Comparison of ENCODE assay signal across 13 cellular contexts in the genomic region with DNA sequence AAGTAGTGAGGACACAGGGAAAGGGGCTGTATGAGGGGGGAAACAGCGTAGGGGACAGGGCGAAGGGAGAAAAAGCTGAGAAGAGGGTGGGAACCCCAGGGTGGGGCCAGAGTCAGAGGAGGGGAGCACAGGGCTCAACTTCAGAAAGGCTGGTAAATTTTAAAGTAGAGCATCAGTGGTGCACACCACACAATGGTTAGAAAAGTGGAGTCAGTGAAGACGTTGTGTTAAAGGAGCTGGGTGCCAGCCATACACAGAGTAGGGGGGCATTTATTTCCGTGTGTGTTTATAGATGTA. TPM values are rescaled to one million over a fixed set of nuclear protein-coding genes. Genes with fewer than 3 reads are reported as not detected.
DNase-seq lines count a peak whose midpoint lies in the region; ATAC-seq and TF ChIP-seq lines count a peak whose summit lies in the region.
"Had no signal": no experiment of that assay in that cellular context is flagged by ENCODE, and none has a peak within 500 bp of the region (broad histone marks: within the 10 kb centered on the region; RNA-seq: fewer than 3 reads in every experiment).

No MANE protein-coding gene starts in this region.

- H3K27me3 ChIP-seq in left ventricle myocardium inferior (ENCODE audit: low read depth) (peaks cover 29% of the 10 kb centered on the region), colonic mucosa (peaks cover 5% of the 10 kb centered on the region), gastrocnemius medialis (peaks cover 45 to 49% (median 46%) of the 10 kb centered on the region in 3 donors)

- H3K4me1 ChIP-seq in left ventricle myocardium inferior (peaks cover 57% of the 10 kb centered on the region), colonic mucosa (peaks cover 18% of the 10 kb centered on the region), gastrocnemius medialis (peaks cover 15 to 25% of the 10 kb centered on the region in 2 donors)

- TF ChIP-seq POLR2A in gastrocnemius medialis (IDR thresholded peaks at IDR 0.05), result no peak

- H3K9me3 Mint-ChIP-seq in naive B cell, result no peaks in the 10 kb centered on the region
- H3K9me3 Mint-ChIP-seq in type B pancreatic cell, result no peaks in the 10 kb centered on the region

- H3K4me1 Mint-ChIP-seq in naive B cell, result peaks cover 19 to 31% (median 30%) of the 10 kb centered on the region in 3 donors
- peaks cover 10% of the 10 kb centered on the region for H3K4me1 Mint-ChIP-seq in type B pancreatic cell (ENCODE audit: unreplicated experiment)

- H3K36me3 ChIP-seq in left ventricle myocardium inferior (no peaks in the 10 kb centered on the region), colonic mucosa (no peaks in the 10 kb centered on the region), gastrocnemius medialis (no peaks in the 10 kb centered on the region)

- H3K4me3 Mint-ChIP-seq in naive B cell, result peak overlapping the region in 7 of 8 donors; percentile 42 to 77 (median 64)
- peak overlapping the region; percentile 85 for H3K4me3 Mint-ChIP-seq in type B pancreatic cell

- TF ChIP-seq CTCF in left ventricle myocardium inferior (IDR thresholded peaks at IDR 0.05; ENCODE audit: borderline replicate concordance), result no peak
- TF ChIP-seq CTCF in colonic mucosa (IDR thresholded peaks at IDR 0.05), result no peak
- no peak for TF ChIP-seq CTCF in type B pancreatic cell (conservative IDR thresholded peaks at IDR 0.05)
- TF ChIP-seq CTCF in gastrocnemius medialis (IDR thresholded peaks at IDR 0.05 in 4 of 5, conservative IDR thresholded peaks at IDR 0.05 in 1 of 5), result no peak

- H3K9me3 ChIP-seq in left ventricle myocardium inferior (replicated peaks) (no peaks in the 10 kb centered on the region), colonic mucosa (no peaks in the 10 kb centered on the region), gastrocnemius medialis (no peaks in the 10 kb centered on the region)

- H3K9ac ChIP-seq in colonic mucosa (ENCODE audit: low read depth in 2 of 2, low read length in 2 of 2), result peak overlapping the region; percentile 50 to 92

- in situ Hi-C loops in gastrocnemius medialis (cut with MboI; ENCODE audit: low sequenced_read_pairs in 4 of 4), result no loop called here

- H3K4me3 ChIP-seq in left ventricle myocardium inferior (peak overlapping the region; percentile 81), colonic mucosa (no peak overlapping the region), gastrocnemius medialis (no peak overlapping the region)

- DNase-seq in left ventricle myocardium inferior, result no peak
- DNase-seq in cardiac septum (ENCODE audit: low spot score), result no peak
- DNase-seq in colonic mucosa, result no peak
- no peak for DNase-seq in naive B cell
- no peak for DNase-seq in type B pancreatic cell (ENCODE audit: extremely low spot score, unreplicated experiment)
- no peak for DNase-seq in gastrocnemius medialis
- DNase-seq in posterior vena cava (ENCODE audit: low spot score), result no peak
- DNase-seq in left lobe of liver (ENCODE audit: low spot score), result no peak
- DNase-seq: activated effector memory CD4-positive, alpha-beta T cell treated with anti-CD3 and anti-CD28 coated beads, Interleukin-2, amount 50 U/mL, for 16 hours; effector CD8-positive, alpha-beta T cell; GF-D8; NCI-H446 treated with DMSO at 0.1 percent for 48 hours; substantia nigra had no signal

- H3K27ac Mint-ChIP-seq in naive B cell (peak overlapping the region in 2 of 6 donors; percentile 22 to 25), type B pancreatic cell (peak overlapping the region; percentile 33)

- H3K27me3 Mint-ChIP-seq in naive B cell (peaks cover 46 to 84% (median 60%) of the 10 kb centered on the region in 3 donors), type B pancreatic cell (peaks cover 77% of the 10 kb centered on the region)

- H3K27ac ChIP-seq in left ventricle myocardium inferior (replicated peaks) (no peak overlapping the region), colonic mucosa (no peak overlapping the region), gastrocnemius medialis (no peak overlapping the region)

- intact Hi-C loops in left ventricle myocardium inferior (cut with micrococcal nuclease) (no loop called here), cardiac septum (cut with DNase I) (loop anchor here (5.0 kb wide), 1 partner anchor 243 kb away; a partner anchor contains a TSS), colonic mucosa (cut with DNase I) (loop anchor here (10.0 kb wide), 1 partner anchor 325 kb away; no protein-coding TSS in a partner anchor), gastrocnemius medialis (cut with DNase I; ENCODE audit: low total_unique reads) (no loop called here), posterior vena cava (cut with DNase I) (loop anchor here (10.0 kb wide), 2 partner anchors 185 to 245 kb away; a partner anchor contains a TSS)

- H3K36me3 Mint-ChIP-seq in naive B cell (no peaks in the 10 kb centered on the region), type B pancreatic cell (no peaks in the 10 kb centered on the region)

- no peak for ATAC-seq in naive B cell (ENCODE audit: low read depth in 2 of 2)
- ATAC-seq in gastrocnemius medialis, result no peak
- ATAC-seq in left lobe of liver, result no peak

RNA-seq across cellular contexts. Expression of a gene that starts 3.0 kb away (rescaled TPM):
- total RNA-seq in left ventricle myocardium inferior (2.4 TPM), cardiac septum (1.8 TPM), colonic mucosa (10 to 100 TPM in 1 of 2 donors, 1 to 10 TPM in 1; 7.8 to 25.5 TPM), type B pancreatic cell (ENCODE audit: low replicate concordance) (9.9 and 11.3 TPM in 2 replicates), gastrocnemius medialis (1 to 10 TPM; 1.0 to 5.1 (median 1.9) TPM), posterior vena cava (1 to 10 TPM; 7.5 to 9.3 TPM), left lobe of liver (2.1 TPM)
- polyA plus RNA-seq in naive B cell (ENCODE audit: low read depth in 6 of 6), result 1 to 10 TPM in 5 of 6 donors, under 1 TPM in 1; 0.92 to 3.6 (median 2.7) TPM

RNA-seq across cellular contexts. Expression of a gene that starts 21.7 kb away (rescaled TPM):
- total RNA-seq in left ventricle myocardium inferior (1,257 TPM), cardiac septum (804 TPM), colonic mucosa (100 to 1,000 TPM; 563 to 623 TPM), type B pancreatic cell (ENCODE audit: low replicate concordance) (248 and 307 TPM in 2 replicates), gastrocnemius medialis (100 to 1,000 TPM; 425 to 558 (median 512) TPM), posterior vena cava (100 to 1,000 TPM in 1 of 2 donors, 10 to 100 TPM in 1; 90.6 to 101 TPM), left lobe of liver (134 TPM)
- 100 to 1,000 TPM; 250 to 322 (median 270) TPM for polyA plus RNA-seq in naive B cell (ENCODE audit: low read depth in 6 of 6)

RNA-seq across cellular contexts. Expression of a gene that starts 35.8 kb away (rescaled TPM):
- 3.0 TPM for total RNA-seq in left ventricle myocardium inferior
- 3.6 TPM for total RNA-seq in cardiac septum
- total RNA-seq in colonic mucosa, result 10 to 100 TPM in 1 of 2 donors, 1 to 10 TPM in 1; 4.9 to 24.9 TPM
- polyA plus RNA-seq in naive B cell (ENCODE audit: low read depth in 6 of 6), result not detected
- 38.1 and 41.8 TPM in 2 replicates for total RNA-seq in type B pancreatic cell (ENCODE audit: low replicate concordance)
- total RNA-seq in gastrocnemius medialis, result under 1 TPM in 1 of 4 donors, not detected in 3; 0.47 TPM
- total RNA-seq in posterior vena cava, result 1 to 10 TPM; 2.4 to 2.9 TPM
- total RNA-seq in left lobe of liver, result 0.73 TPM

RNA-seq across cellular contexts. Expression of a gene that starts 52.9 kb away (rescaled TPM):
- total RNA-seq in left ventricle myocardium inferior, result 108 TPM
- 62.5 TPM for total RNA-seq in cardiac septum
- 10 to 100 TPM; 44.7 to 54.2 TPM for total RNA-seq in colonic mucosa
- 10 to 100 TPM; 16.7 to 31.4 (median 22.2) TPM for polyA plus RNA-seq in naive B cell (ENCODE audit: low read depth in 6 of 6)
- total RNA-seq in type B pancreatic cell (ENCODE audit: low replicate concordance), result 112 and 117 TPM in 2 replicates
- 10 to 100 TPM; 28.2 to 32.9 (median 31.2) TPM for total RNA-seq in gastrocnemius medialis
- 10 to 100 TPM; 61.5 to 81.0 TPM for total RNA-seq in posterior vena cava
- 15.8 TPM for total RNA-seq in left lobe of liver

Comparison
In these comparisons a context has a peak if more than half of its experiments do, and no peak if none do; other contexts are left out.
1. intact Hi-C loops: an anchor here in cardiac septum (5.0 kb wide), colonic mucosa (10.0 kb wide) and posterior vena cava (10.0 kb wide); none called in left ventricle myocardium inferior and gastrocnemius medialis.